22 cellular contexts compared by ENCODE assay signal in genomic region chr10:124223711-124224085, GRCh38.
A peak's percentile ranks its signal among the peaks of the same experiment; 100 is the strongest.
DNase-seq lines count a peak whose midpoint lies in the region; ATAC-seq and TF ChIP-seq lines count a peak whose summit lies in the region.
"Had no signal": no experiment of that assay in that cellular context is flagged by ENCODE, and none has a peak within 500 bp of the region (broad histone marks: within the 10 kb centered on the region; RNA-seq: fewer than 3 reads in every experiment).

No MANE protein-coding gene starts in this region.

- no peaks in the 10 kb centered on the region for H3K27me3 ChIP-seq in endodermal cell (ENCODE audit: control insufficient read depth, insufficient read depth, low read length, poor library complexity, severe bottlenecking)
- H3K27me3 ChIP-seq in CD8-positive, alpha-beta memory T cell (ENCODE audit: insufficient read depth, low read length, poor library complexity, severe bottlenecking): no peaks in the 10 kb centered on the region
- H3K27me3 ChIP-seq: BE2C had no signal

- CTCF ChIA-PET in activated B cell treated with CpG ODN at 0.5 μM for 24 hours (lab: Charles Lee) (interaction anchor here (1.4 to 2.4 kb wide), 2 partner anchors 166 to 227 kb away, joined by 7 to 12 read pairs; no protein-coding TSS in a partner anchor), Calu3 (lab: Charles Lee) (no interaction called here)
- CTCF ChIA-PET in CD8-positive, alpha-beta memory T cell (lab: Charles Lee): no interaction called here

- BruUV-seq in Calu3 (replicated peaks; lab: Mats Ljungman, UMichigan): no TSS peak

- H3K27ac ChIP-seq in endodermal cell (ENCODE audit: low read depth, low read length): no peak overlapping the region
- no peak overlapping the region for H3K27ac ChIP-seq in CD8-positive, alpha-beta memory T cell (ENCODE audit: low read depth, low read length)
- H3K27ac ChIP-seq: GM23248 had no signal

- H3K4me3 Mint-ChIP-seq in activated B cell treated with CpG ODN at 0.5 μM for 24 hours (no peak overlapping the region), endodermal cell (no peak overlapping the region), Calu3 (ENCODE audit: low read depth, unreplicated experiment) (no peak overlapping the region)
- H3K4me3 Mint-ChIP-seq in CD8-positive, alpha-beta memory T cell: peak overlapping the region in 1 of 7 donors; percentile 34
- H3K4me3 Mint-ChIP-seq: H9 had no signal

- H3K4me1 ChIP-seq in endodermal cell (ENCODE audit: control insufficient read depth, insufficient read depth, low read length): no peaks in the 10 kb centered on the region
- H3K4me1 ChIP-seq in CD8-positive, alpha-beta memory T cell (ENCODE audit: insufficient read depth, low read length): no peaks in the 10 kb centered on the region

- peaks cover 4% of the 10 kb centered on the region for H3K9me3 Mint-ChIP-seq in activated B cell treated with CpG ODN at 0.5 μM for 24 hours
- peaks cover 20% of the 10 kb centered on the region for H3K9me3 Mint-ChIP-seq in endodermal cell
- peaks cover 0 to 22% (median 5%) of the 10 kb centered on the region in 5 donors for H3K9me3 Mint-ChIP-seq in CD8-positive, alpha-beta memory T cell
- no peaks in the 10 kb centered on the region for H3K9me3 Mint-ChIP-seq in Calu3 (ENCODE audit: low read depth, unreplicated experiment)

- H3K4me1 Mint-ChIP-seq in activated B cell treated with CpG ODN at 0.5 μM for 24 hours (peaks cover 33% of the 10 kb centered on the region), endodermal cell (peaks cover 1% of the 10 kb centered on the region), Calu3 (ENCODE audit: low read depth, unreplicated experiment) (no peaks in the 10 kb centered on the region)
- peaks cover 0 to 4% (median 2%) of the 10 kb centered on the region in 3 donors for H3K4me1 Mint-ChIP-seq in CD8-positive, alpha-beta memory T cell

- H3K27ac Mint-ChIP-seq in activated B cell treated with CpG ODN at 0.5 μM for 24 hours (peak overlapping the region; percentile 24), endodermal cell (no peak overlapping the region), Calu3 (ENCODE audit: unreplicated experiment) (no peak overlapping the region)
- H3K27ac Mint-ChIP-seq in CD8-positive, alpha-beta memory T cell: no peak overlapping the region

- H3K36me3 Mint-ChIP-seq in activated B cell treated with CpG ODN at 0.5 μM for 24 hours (ENCODE audit: low read depth): peaks cover 2% of the 10 kb centered on the region
- no peaks in the 10 kb centered on the region for H3K36me3 Mint-ChIP-seq in endodermal cell (ENCODE audit: low read depth)
- no peaks in the 10 kb centered on the region for H3K36me3 Mint-ChIP-seq in CD8-positive, alpha-beta memory T cell
- no peaks in the 10 kb centered on the region for H3K36me3 Mint-ChIP-seq in Calu3 (ENCODE audit: insufficient read depth, unreplicated experiment)

- intact Hi-C loops in activated B cell treated with CpG ODN at 0.5 μM for 24 hours (cut with micrococcal nuclease) (loop anchor here (2.0 to 5.0 kb wide), 2 partner anchors 116 to 165 kb away; no protein-coding TSS in a partner anchor), sciatic nerve (cut with DNase I) (no loop called here), Calu3 (cut with micrococcal nuclease; ENCODE audit: unreplicated experiment) (no loop called here)

- H3K27me3 Mint-ChIP-seq in activated B cell treated with CpG ODN at 0.5 μM for 24 hours (no peaks in the 10 kb centered on the region), endodermal cell (ENCODE audit: insufficient read depth) (no peaks in the 10 kb centered on the region), Calu3 (ENCODE audit: unreplicated experiment) (peaks cover 13% of the 10 kb centered on the region)
- peaks cover 10 to 27% of the 10 kb centered on the region in 2 donors for H3K27me3 Mint-ChIP-seq in CD8-positive, alpha-beta memory T cell

- WGBS in endodermal cell (ENCODE audit: insufficient coverage in 1 of 2, insufficient read length in 1 of 2), 2 experiments: 87 to 91% methylated on average over 5 to 6 of the region's 6 CpGs

- H3K9ac ChIP-seq in endodermal cell (ENCODE audit: extremely low read depth, low read length, poor library complexity, severe bottlenecking): no peak overlapping the region
- H3K9ac ChIP-seq: GM23248 had no signal

- TF ChIP-seq CTCF in activated B cell treated with CpG ODN at 0.5 μM for 24 hours (IDR thresholded peaks at IDR 0.05): no peak
- TF ChIP-seq CTCF in endodermal cell (conservative IDR thresholded peaks at IDR 0.05): no peak
- no peak for TF ChIP-seq CTCF in Calu3 (IDR thresholded peaks at IDR 0.05; ENCODE audit: unreplicated experiment)

- POLR2A ChIA-PET in activated B cell treated with CpG ODN at 0.5 μM for 24 hours (lab: Charles Lee): no interaction called here
- POLR2A ChIA-PET in CD8-positive, alpha-beta memory T cell (lab: Charles Lee): no interaction called here

- DNase-seq in activated B cell treated with CpG ODN at 0.5 μM for 24 hours (no peak), endodermal cell (peak; percentile 33), sciatic nerve (ENCODE audit: low spot score) (peak; percentile 30), Calu3 (no peak)
- no peak for DNase-seq in CD8-positive, alpha-beta memory T cell
- no peak for DNase-seq in activated CD8-positive, alpha-beta memory T cell treated with anti-CD3 and anti-CD28 coated beads, Interleukin-2, amount 50 U/mL, for 4 hours
- DNase-seq: BE2C, DMS53, GM23248, H9, Kasumi-1, MV-4-11, NCI-H1105, NCI-H1436 treated with DMSO at 0.1 percent for 48 hours, NCI-H1930, NCI-H2227 treated with DMSO at 0.1 percent for 48 hours, NCI-H526 treated with DMSO at 0.1 percent for 48 hours, RPMI8226, SHP77 had no signal

- peaks cover 13% of the 10 kb centered on the region for H3K9me3 ChIP-seq in endodermal cell (ENCODE audit: control insufficient read depth, low read length)
- no peaks in the 10 kb centered on the region for H3K9me3 ChIP-seq in CD8-positive, alpha-beta memory T cell (ENCODE audit: low read length)
- H3K9me3 ChIP-seq: BE2C had no signal

- H3K36me3 ChIP-seq in endodermal cell (ENCODE audit: control insufficient read depth, insufficient read depth, low read length): no peaks in the 10 kb centered on the region
- no peaks in the 10 kb centered on the region for H3K36me3 ChIP-seq in CD8-positive, alpha-beta memory T cell (ENCODE audit: insufficient read depth, low read length)
- H3K36me3 ChIP-seq: BE2C had no signal

- H3K4me3 ChIP-seq in endodermal cell (ENCODE audit: low read length): no peak overlapping the region
- no peak overlapping the region for H3K4me3 ChIP-seq in CD8-positive, alpha-beta memory T cell (ENCODE audit: low read length)
- H3K4me3 ChIP-seq: GM23248, K562 had no signal

- ATAC-seq in activated B cell treated with CpG ODN at 0.5 μM for 24 hours (ENCODE audit: low read depth) (no peak), sciatic nerve (no peak), HG03439 (IDR thresholded peaks at IDR 0.05; ENCODE audit: unreplicated experiment) (no peak)
- ATAC-seq: HepG2, K562 had no signal

Comparison
In these comparisons a context has a peak if more than half of its experiments do, and no peak if none do; other contexts are left out.
1. DNase-seq: peak in endodermal cell (single experiment) and sciatic nerve (single experiment); none in activated B cell treated with CpG ODN at 0.5 μM for 24 hours (single experiment), CD8-positive, alpha-beta memory T cell (0 of 5), Calu3 (single experiment) and activated CD8-positive, alpha-beta memory T cell treated with anti-CD3 and anti-CD28 coated beads, Interleukin-2, amount 50 U/mL, for 4 hours (single experiment).